ENCODE assay signal across 12 cellular contexts in genomic region chr6:129635396-129636164, GRCh38.
DNase-seq lines count a peak whose midpoint lies in the region; ATAC-seq and TF ChIP-seq lines count a peak whose summit lies in the region.
"Had no signal": no experiment of that assay in that cellular context is flagged by ENCODE, and none has a peak within 500 bp of the region (broad histone marks: within the 10 kb centered on the region; RNA-seq: fewer than 3 reads in every experiment).

No MANE protein-coding gene starts in this region.

- peak; percentile 76 for DNase-seq in GM04504 (ENCODE audit: low read depth)
- peak; percentile 75 for DNase-seq in RPMI7951 (ENCODE audit: low read depth)
- peak; percentile 94 for DNase-seq in fibroblast of peridontal ligament (ENCODE audit: extremely low read depth)
- no peak for DNase-seq in osteocyte (ENCODE audit: extremely low spot score, unreplicated experiment)
- no peak for DNase-seq in putamen (ENCODE audit: low spot score)
- DNase-seq in head of caudate nucleus, result no peak
- DNase-seq: activated B cell treated with CpG ODN at 0.5 μM for 24 hours; activated naive CD8-positive, alpha-beta T cell treated with anti-CD3 and anti-CD28 coated beads, Interleukin-2, amount 10 ng/mL, durations not matched to agents 7 days and 5 days; OCI-M1; spleen had no signal

- H3K4me3 Mint-ChIP-seq in osteocyte (ENCODE audit: unreplicated experiment), result no peak overlapping the region
- H3K4me3 Mint-ChIP-seq: activated B cell treated with CpG ODN at 0.5 μM for 24 hours; activated naive CD8-positive, alpha-beta T cell treated with anti-CD3 and anti-CD28 coated beads, Interleukin-2, amount 10 ng/mL, durations not matched to agents 7 days and 5 days; neural crest cell had no signal

- intact Hi-C loops in head of caudate nucleus (cut with DNase I), result no loop called here

- H3K27me3 Mint-ChIP-seq in osteocyte (ENCODE audit: unreplicated experiment), result no peaks in the 10 kb centered on the region
- H3K27me3 Mint-ChIP-seq: activated B cell treated with CpG ODN at 0.5 μM for 24 hours; activated naive CD8-positive, alpha-beta T cell treated with anti-CD3 and anti-CD28 coated beads, Interleukin-2, amount 10 ng/mL, durations not matched to agents 7 days and 5 days had no signal

- no peak for ATAC-seq in HG03520 (IDR thresholded peaks at IDR 0.05; ENCODE audit: unreplicated experiment)

- peaks cover 41% of the 10 kb centered on the region for H3K4me1 Mint-ChIP-seq in osteocyte (ENCODE audit: unreplicated experiment)
- H3K4me1 Mint-ChIP-seq: activated B cell treated with CpG ODN at 0.5 μM for 24 hours; activated naive CD8-positive, alpha-beta T cell treated with anti-CD3 and anti-CD28 coated beads, Interleukin-2, amount 10 ng/mL, durations not matched to agents 7 days and 5 days; neural crest cell had no signal

- no peaks in the 10 kb centered on the region for H3K9me3 Mint-ChIP-seq in osteocyte (ENCODE audit: unreplicated experiment)
- H3K9me3 Mint-ChIP-seq: activated B cell treated with CpG ODN at 0.5 μM for 24 hours; activated naive CD8-positive, alpha-beta T cell treated with anti-CD3 and anti-CD28 coated beads, Interleukin-2, amount 10 ng/mL, durations not matched to agents 7 days and 5 days; neural crest cell had no signal

- peaks cover 11% of the 10 kb centered on the region for H3K36me3 Mint-ChIP-seq in osteocyte (ENCODE audit: unreplicated experiment)

- no peak for TF ChIP-seq CTCF in osteocyte (IDR thresholded peaks at IDR 0.05)

- peak overlapping the region; percentile 29 for H3K27ac Mint-ChIP-seq in osteocyte (ENCODE audit: unreplicated experiment)
- H3K27ac Mint-ChIP-seq: activated B cell treated with CpG ODN at 0.5 μM for 24 hours; activated naive CD8-positive, alpha-beta T cell treated with anti-CD3 and anti-CD28 coated beads, Interleukin-2, amount 10 ng/mL, durations not matched to agents 7 days and 5 days had no signal

Comparison
In these comparisons a context has a peak if more than half of its experiments do, and no peak if none do; other contexts are left out.
1. DNase-seq: peak in GM04504 (single experiment), RPMI7951 (single experiment) and fibroblast of peridontal ligament (single experiment); none in osteocyte (single experiment), putamen (single experiment) and head of caudate nucleus (0 of 42).